Comparison of ENCODE assay signal across 8 cellular contexts in genomic region chr2:127885780-127886592, GRCh38. TPM values are rescaled to one million over a fixed set of nuclear protein-coding genes. Genes with fewer than 3 reads are reported as not detected.
DNase-seq lines count a peak whose midpoint lies in the region; ATAC-seq and TF ChIP-seq lines count a peak whose summit lies in the region.
"Not testable (repeated sequence)": the region's sequence is repeated elsewhere in the genome, so short reads cannot be mapped to it uniquely, and the experiment has no call there.

Gene AMMECR1L, minus strand, starts transcription at chr2:127885956. Its CDS starts 11,722 bp downstream, at chr2:127874234.

- H3K27me3 ChIP-seq in colonic mucosa, result not testable (repeated sequence)

- not testable (repeated sequence) for H3K4me1 ChIP-seq in colonic mucosa

- not testable (repeated sequence) for TF ChIP-seq CTCF in colonic mucosa (IDR thresholded peaks at IDR 0.05)

- peak within 1 kb of the TSS; percentile 69 to 80 for H3K9ac ChIP-seq in colonic mucosa (ENCODE audit: low read depth in 2 of 2, low read length in 2 of 2)

- peak within 1 kb of the TSS; percentile 81 for H3K27ac ChIP-seq in colonic mucosa

- not testable (repeated sequence) for H3K9me3 ChIP-seq in colonic mucosa

- intact Hi-C loops in colonic mucosa (cut with DNase I), result not testable (repeated sequence)

- ATAC-seq in GM19035 (IDR thresholded peaks at IDR 0.05; ENCODE audit: unreplicated experiment), result peak; percentile 89
- peak; percentile 93 for ATAC-seq in HG03175 (IDR thresholded peaks at IDR 0.05; ENCODE audit: unreplicated experiment)

- peak within 1 kb of the TSS; percentile 59 for H3K4me3 ChIP-seq in colonic mucosa

- DNase-seq in AG08396 (ENCODE audit: low spot score) (peak; percentile 62), NCI-H69 (lab: John Stamatoyannopoulos, UW) (peak; percentile 67), colonic mucosa (peak; percentile 77), kidney glomerular epithelial cell (lab: John Stamatoyannopoulos, UW) (peak; percentile 27)
- DNase-seq in activated CD4-positive, alpha-beta T cell treated with anti-CD3 and anti-CD28 coated beads, Interleukin-2, amount 50 U/mL, for 24 hours (ENCODE audit: low read depth in 1 of 2, low spot score in 1 of 2), result peak; percentile 49 to 58
- DNase-seq in stimulated activated CD4-positive, alpha-beta T cell treated with anti-CD3 and anti-CD28 coated beads, Interleukin-12 subunit alpha, Interleukin-12 subunit beta, amount 100 ng/mL, for 48 hours (ENCODE audit: low read depth in 2 of 3, low spot score in 1 of 3), result peak; percentile 43 to 65 (median 44)

- not testable (repeated sequence) for H3K36me3 ChIP-seq in colonic mucosa

RNA-seq across cellular contexts. Expression of gene AMMECR1L, which starts in this region (rescaled TPM):
- 10 to 100 TPM; 10.5 to 15.7 TPM for total RNA-seq in colonic mucosa

Comparison
In these comparisons a context has a peak if more than half of its experiments do, and no peak if none do; other contexts are left out.
1. Peak in every context shown above with its lines: DNase-seq, ATAC-seq, H3K4me3 ChIP-seq and H3K27ac ChIP-seq.
2. DNase-seq: peak in every context shown above with its lines; median percentile 77 in colonic mucosa; 67 in NCI-H69; 62 in AG08396; 54 in activated CD4-positive, alpha-beta T cell treated with anti-CD3 and anti-CD28 coated beads, Interleukin-2, amount 50 U/mL, for 24 hours; 44 in stimulated activated CD4-positive, alpha-beta T cell treated with anti-CD3 and anti-CD28 coated beads, Interleukin-12 subunit alpha, Interleukin-12 subunit beta, amount 100 ng/mL, for 48 hours; 27 in kidney glomerular epithelial cell.